Comparison of ENCODE assay signal across 2 cellular contexts in genomic region chr1:168428063-168428731, GRCh38.
TF ChIP-seq lines count a peak whose summit lies in the region.

No MANE protein-coding gene starts in this region.

TF ChIP-seq in liver, 16 proteins besides CTCF, POLR2A, EP300 and RAD21 (continued from another document):
- TF ChIP-seq NR2F2 (IDR thresholded peaks at IDR 0.05), result peak; percentile 54

TF ChIP-seq in HepG2, 621 proteins besides CTCF, POLR2A, EP300 and RAD21 (continued from another document):
- TF ChIP-seq FOXO4 (CRISPR knock-in tag; conservative IDR thresholded peaks at IDR 0.05) (no peak), ARID3A (IDR thresholded peaks at IDR 0.05; ENCODE audit: low read depth, low read length) (no peak), TRAFD1 (CRISPR knock-in tag; IDR thresholded peaks at IDR 0.05; ENCODE audit: borderline replicate concordance) (no peak), ZMYM3 (CRISPR knock-in tag; IDR thresholded peaks at IDR 0.05) (no peak), ISX (CRISPR knock-in tag; conservative IDR thresholded peaks at IDR 0.05) (no peak), TCF7 (IDR thresholded peaks at IDR 0.05; ENCODE audit: low read depth) (no peak), ZNF781 (CRISPR knock-in tag; IDR thresholded peaks at IDR 0.05; ENCODE audit: borderline replicate concordance, not compliant biosample characterization) (no peak), ETV6 (CRISPR knock-in tag; conservative IDR thresholded peaks at IDR 0.05) (no peak), SRSF4 (IDR thresholded peaks at IDR 0.05; ENCODE audit: low read depth, low read length, poor library complexity, severe bottlenecking) (no peak), ZNF784 (CRISPR knock-in tag; IDR thresholded peaks at IDR 0.05; ENCODE audit: borderline replicate concordance) (no peak), RNF2 (conservative IDR thresholded peaks at IDR 0.05; ENCODE audit: low read depth) (no peak)
TF ChIP-seq in HepG2: peak in this region for 0.
